1 cellular context compared by ENCODE assay signal in genomic region chr13:72727417-72728289, GRCh38.
TF ChIP-seq lines count a peak whose summit lies in the region.

Gene BORA (plus strand): TSS chr13:72727923. CDS start chr13:72728941, 1,018 bp downstream.
Gene MZT1 (minus strand): TSS chr13:72727629. CDS start chr13:72727602, 27 bp downstream.

TF ChIP-seq in HepG2, 621 proteins besides CTCF, POLR2A, EP300 and RAD21 (continued from another document and continues in another):
- TF ChIP-seq ELK4 (CRISPR knock-in tag; IDR thresholded peaks at IDR 0.05; ENCODE audit: borderline replicate concordance) (peak; percentile 52; the same call in 1 of the 2 replicates), TFAP4 (IDR thresholded peaks at IDR 0.05; ENCODE audit: borderline replicate concordance, low read depth) (peak; percentile 26; the same call in 1 of the 2 replicates), ZNF710 (CRISPR knock-in tag; IDR thresholded peaks at IDR 0.05; ENCODE audit: borderline replicate concordance) (peak; percentile 73; the same call in 1 of the 2 replicates), ZNF576 (CRISPR knock-in tag; IDR thresholded peaks at IDR 0.05) (no peak), BCL3 (CRISPR knock-in tag; IDR thresholded peaks at IDR 0.05) (peak; percentile 38; the same call in 1 of the 2 replicates), NFYC (CRISPR knock-in tag; IDR thresholded peaks at IDR 0.05) (peak; percentile 96), ZNF558 (CRISPR knock-in tag; IDR thresholded peaks at IDR 0.05; ENCODE audit: borderline replicate concordance) (peak; percentile 85; the same call in 1 of the 2 replicates), ZC3H4 (CRISPR knock-in tag; IDR thresholded peaks at IDR 0.05; ENCODE audit: borderline replicate concordance) (no peak), NRL (CRISPR knock-in tag; IDR thresholded peaks at IDR 0.05; ENCODE audit: borderline replicate concordance) (peak; percentile 80), PPARG (CRISPR knock-in tag; conservative IDR thresholded peaks at IDR 0.05) (peak; percentile 65), RXRB (CRISPR knock-in tag; IDR thresholded peaks at IDR 0.05; ENCODE audit: borderline replicate concordance) (peak; percentile 73), ZSCAN31 (CRISPR knock-in tag; IDR thresholded peaks at IDR 0.05; ENCODE audit: low read depth) (peak; percentile 67), FOXP1 (IDR thresholded peaks at IDR 0.05) (no peak), FOXP1 (CRISPR knock-in tag; IDR thresholded peaks at IDR 0.05) (no peak), SRSF1 (optimal IDR thresholded peaks at IDR 0.05; ENCODE audit: low read depth, low read length) (no peak), PHF20 (CRISPR knock-in tag; IDR thresholded peaks at IDR 0.05) (peak; percentile 81; the same call in 1 of the 2 replicates), ZNF3 (CRISPR knock-in tag; IDR thresholded peaks at IDR 0.05) (no peak), IKZF1 (IDR thresholded peaks at IDR 0.05) (no peak), LRRFIP1 (CRISPR knock-in tag; conservative IDR thresholded peaks at IDR 0.05) (no peak), ZNF570 (CRISPR knock-in tag; IDR thresholded peaks at IDR 0.05; ENCODE audit: borderline replicate concordance) (no peak; the same call in 1 of the 2 replicates), NFYB (CRISPR knock-in tag; IDR thresholded peaks at IDR 0.05) (peak; percentile 96), KIAA2018 (CRISPR knock-in tag; IDR thresholded peaks at IDR 0.05; ENCODE audit: borderline replicate concordance) (peak; percentile 91; the same call in 1 of the 2 replicates), TOE1 (CRISPR knock-in tag; IDR thresholded peaks at IDR 0.05) (no peak), ZNF792 (CRISPR knock-in tag; IDR thresholded peaks at IDR 0.05) (peak; percentile 82; the same call in 1 of the 2 replicates), HMGXB4 (CRISPR knock-in tag; IDR thresholded peaks at IDR 0.05; ENCODE audit: borderline replicate concordance in 1 of 2, low read depth in 1 of 2) (peak; percentile 88 to 93; a peak in 3 of 4 replicates), RBFOX2 (IDR thresholded peaks at IDR 0.05; ENCODE audit: low read depth, low read length) (peak; percentile 89), GMEB1 (CRISPR knock-in tag; IDR thresholded peaks at IDR 0.05; ENCODE audit: borderline replicate concordance) (peak; percentile 99), REPIN1 (CRISPR knock-in tag; IDR thresholded peaks at IDR 0.05; ENCODE audit: borderline replicate concordance, low read depth) (peak; percentile 98), ZNF552 (CRISPR knock-in tag; IDR thresholded peaks at IDR 0.05; ENCODE audit: borderline replicate concordance) (peak; percentile 95), HES4 (CRISPR knock-in tag; IDR thresholded peaks at IDR 0.05; ENCODE audit: borderline replicate concordance) (no peak), ZSCAN21 (CRISPR knock-in tag; IDR thresholded peaks at IDR 0.05; ENCODE audit: borderline replicate concordance) (peak; percentile 99), NBN (conservative IDR thresholded peaks at IDR 0.05) (no peak), ZNF496 (CRISPR knock-in tag; IDR thresholded peaks at IDR 0.05; ENCODE audit: insufficient replicate concordance) (peak; percentile 88), CSRNP2 (CRISPR knock-in tag; conservative IDR thresholded peaks at IDR 0.05; ENCODE audit: low read depth) (peak; percentile 99)
